In genomic region chr3:189529889-189530288, GRCh38 we compare ENCODE assay signal across 15 cellular contexts.
DNase-seq lines count a peak whose midpoint lies in the region; ATAC-seq and TF ChIP-seq lines count a peak whose summit lies in the region.
"Had no signal": no experiment of that assay in that cellular context is flagged by ENCODE, and none has a peak within 500 bp of the region (broad histone marks: within the 10 kb centered on the region; RNA-seq: fewer than 3 reads in every experiment).

No MANE protein-coding gene starts in this region.

- peak overlapping the region; percentile 95 for H3K27ac Mint-ChIP-seq in activated T-helper 17 cell treated with anti-CD3 and anti-CD28 coated beads, Interleukin-2, amount 50 U/mL, for 72 hours
- H3K27ac Mint-ChIP-seq: activated B cell treated with CpG ODN at 0.5 μM for 24 hours had no signal

- no peaks in the 10 kb centered on the region for H3K9me3 Mint-ChIP-seq in activated T-helper 17 cell treated with anti-CD3 and anti-CD28 coated beads, Interleukin-2, amount 50 U/mL, for 72 hours

- no peaks in the 10 kb centered on the region for H3K27me3 ChIP-seq in PC-9 (ENCODE audit: insufficient read depth, low read depth)
- H3K27me3 ChIP-seq: testis had no signal

- no peaks in the 10 kb centered on the region for H3K36me3 ChIP-seq in PC-9 (ENCODE audit: low read depth)
- H3K36me3 ChIP-seq: BLaER1 had no signal

- H3K9me3 ChIP-seq in PC-9 (ENCODE audit: insufficient read depth, low read depth), result peaks cover 22% of the 10 kb centered on the region
- H3K9me3 ChIP-seq: testis had no signal

- no peaks in the 10 kb centered on the region for H3K4me1 ChIP-seq in PC-9 (replicated peaks; ENCODE audit: insufficient read depth)
- H3K4me1 ChIP-seq: testis had no signal

- no peaks in the 10 kb centered on the region for H4K20me1 ChIP-seq in PC-9 (ENCODE audit: insufficient read depth)
- H4K20me1 ChIP-seq: BLaER1 had no signal

- no peak for TF ChIP-seq CTCF in PC-9 (conservative IDR thresholded peaks at IDR 0.05)

- BruUV-seq in PC-9 (replicated peaks; lab: Mats Ljungman, UMichigan), result no TSS peak

- H3K4me1 Mint-ChIP-seq in activated T-helper 17 cell treated with anti-CD3 and anti-CD28 coated beads, Interleukin-2, amount 50 U/mL, for 72 hours, result peaks cover 17% of the 10 kb centered on the region
- H3K4me1 Mint-ChIP-seq: activated B cell treated with CpG ODN at 0.5 μM for 24 hours had no signal

- H2AFZ ChIP-seq in PC-9, result no peak overlapping the region

- H3K9me2 ChIP-seq in PC-9 (ENCODE audit: insufficient read depth), result no peaks in the 10 kb centered on the region

- peak overlapping the region; percentile 48 for H3K4me3 Mint-ChIP-seq in activated T-helper 17 cell treated with anti-CD3 and anti-CD28 coated beads, Interleukin-2, amount 50 U/mL, for 72 hours
- H3K4me3 Mint-ChIP-seq: activated B cell treated with CpG ODN at 0.5 μM for 24 hours had no signal

- no peaks in the 10 kb centered on the region for H3K79me2 ChIP-seq in PC-9 (ENCODE audit: low read depth)

- CTCF ChIA-PET in PC-9 (lab: Charles Lee), result no interaction called here

- H3K36me3 Mint-ChIP-seq in activated T-helper 17 cell treated with anti-CD3 and anti-CD28 coated beads, Interleukin-2, amount 50 U/mL, for 72 hours (ENCODE audit: low read depth), result peaks cover 5% of the 10 kb centered on the region

- no peak overlapping the region for H3K4me2 ChIP-seq in PC-9

- no peak overlapping the region for H3K27ac ChIP-seq in PC-9
- H3K27ac ChIP-seq: BLaER1, testis had no signal

- no peaks in the 10 kb centered on the region for H3K27me3 Mint-ChIP-seq in activated T-helper 17 cell treated with anti-CD3 and anti-CD28 coated beads, Interleukin-2, amount 50 U/mL, for 72 hours
- H3K27me3 Mint-ChIP-seq: activated B cell treated with CpG ODN at 0.5 μM for 24 hours had no signal

- ATAC-seq in GM18861 (IDR thresholded peaks at IDR 0.05; ENCODE audit: unreplicated experiment), result peak; percentile 20
- peak; percentile 28 for ATAC-seq in GM19035 (IDR thresholded peaks at IDR 0.05; ENCODE audit: unreplicated experiment)
- ATAC-seq in HG02852 (IDR thresholded peaks at IDR 0.05; ENCODE audit: unreplicated experiment), result peak; percentile 54
- peak; percentile 72 for ATAC-seq in activated T-helper 17 cell treated with anti-CD3 and anti-CD28 coated beads, Interleukin-2, amount 50 U/mL, for 72 hours (replicated peaks)
- ATAC-seq: Panc1 had no signal

- H3F3A ChIP-seq in PC-9 (ENCODE audit: insufficient read depth, low read depth), result no peaks in the 10 kb centered on the region

- no peak for DNase-seq in globus pallidus (ENCODE audit: low spot score)
- no peak for DNase-seq in PC-9
- no peak for DNase-seq in DMS114 treated with DMSO at 0.1 percent for 48 hours (lab: John Stamatoyannopoulos, UW; ENCODE audit: unreplicated experiment)
- DNase-seq: activated B cell treated with CpG ODN at 0.5 μM for 24 hours; activated naive CD4-positive, alpha-beta T cell; NCI-H2029 treated with DMSO at 0.1 percent for 48 hours; NCI-H526; posterior cingulate gyrus; testis had no signal

- POLR2A ChIA-PET in PC-9 (lab: Charles Lee; ENCODE audit: unreplicated experiment), result no interaction called here

- H3K4me3 ChIP-seq in PC-9, result no peak overlapping the region
- H3K4me3 ChIP-seq: BLaER1, testis had no signal

- intact Hi-C loops in PC-9 (cut with micrococcal nuclease; ENCODE audit: unreplicated experiment), result no loop called here

Comparison
In these comparisons a context has a peak if more than half of its experiments do, and no peak if none do; other contexts are left out.
1. ATAC-seq: peak in every context shown above with its lines; median percentile 72 in activated T-helper 17 cell treated with anti-CD3 and anti-CD28 coated beads, Interleukin-2, amount 50 U/mL, for 72 hours; 54 in HG02852; 28 in GM19035; 20 in GM18861.